24 cellular contexts compared by ENCODE assay signal in the genomic region with DNA sequence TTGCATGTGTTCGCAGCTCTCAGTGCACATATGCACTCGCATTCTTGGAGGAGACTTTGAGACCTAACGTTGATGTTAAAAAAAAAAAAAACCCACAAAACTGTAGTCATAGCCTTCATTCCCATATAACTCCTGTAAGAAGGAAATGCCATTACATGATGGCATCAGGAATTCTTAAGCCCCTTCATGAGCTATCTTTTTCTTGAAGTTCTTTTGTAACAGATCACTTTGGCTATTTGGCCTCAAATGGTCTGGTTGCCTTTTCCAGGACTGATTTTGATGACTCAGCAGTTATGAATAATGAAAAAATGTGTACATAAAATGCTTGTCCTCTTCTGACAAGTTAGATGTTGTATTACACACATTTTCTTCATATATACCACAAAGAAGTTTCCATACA.
DNase-seq lines count a peak whose midpoint lies in the region; ATAC-seq and TF ChIP-seq lines count a peak whose summit lies in the region.
"Had no signal": no experiment of that assay in that cellular context is flagged by ENCODE, and none has a peak within 500 bp of the region (broad histone marks: within the 10 kb centered on the region; RNA-seq: fewer than 3 reads in every experiment).

No MANE protein-coding gene starts in this region.

- no peak overlapping the region for H3K9ac ChIP-seq in IMR-90 (ENCODE audit: low read depth, low read length)
- H3K9ac ChIP-seq: BLaER1, SK-N-SH had no signal

- H2AK9ac ChIP-seq in IMR-90 (replicated peaks; ENCODE audit: low read depth, low read length, poor library complexity): no peak overlapping the region

- H3K9me3 Mint-ChIP-seq in nephron: peaks cover 7% of the 10 kb centered on the region
- H3K9me3 Mint-ChIP-seq: activated naive CD8-positive, alpha-beta T cell treated with anti-CD3 and anti-CD28 coated beads, Interleukin-2, amount 50 U/mL, for 24 hours; activated T-cell treated with anti-CD3 and anti-CD28 coated beads, Interleukin-2, amount 50 U/mL, for 24 hours had no signal

- H2BK20ac ChIP-seq in IMR-90 (ENCODE audit: low read depth, low read length): no peak overlapping the region

- no peaks in the 10 kb centered on the region for H3K4me1 ChIP-seq in IMR-90 (ENCODE audit: control insufficient read depth, insufficient read depth, low read length)

- H3K4me3 Mint-ChIP-seq in nephron: no peak overlapping the region
- H3K4me3 Mint-ChIP-seq: activated naive CD8-positive, alpha-beta T cell treated with anti-CD3 and anti-CD28 coated beads, Interleukin-2, amount 50 U/mL, for 24 hours; activated T-cell treated with anti-CD3 and anti-CD28 coated beads, Interleukin-2, amount 50 U/mL, for 24 hours; brain; immature natural killer cell; T-helper 17 cell had no signal

- H3K9me1 ChIP-seq in IMR-90 (ENCODE audit: insufficient read depth, low read length): no peaks in the 10 kb centered on the region

- no peaks in the 10 kb centered on the region for H3K79me1 ChIP-seq in IMR-90 (ENCODE audit: low read depth in 1 of 2, low read length in 2 of 2)

- no peak overlapping the region for H3K23ac ChIP-seq in IMR-90 (ENCODE audit: low read depth, low read length)

- H2AFZ ChIP-seq in IMR-90 (replicated peaks; ENCODE audit: low read length, poor library complexity): no peak overlapping the region
- H2AFZ ChIP-seq: PC-9 had no signal

- H3K14ac ChIP-seq in IMR-90 (replicated peaks; ENCODE audit: low read depth, low read length): no peak overlapping the region

- no peak overlapping the region for H3K4me2 ChIP-seq in IMR-90 (ENCODE audit: low read depth, low read length)
- H3K4me2 ChIP-seq: BLaER1, PC-9, SK-N-SH had no signal

- H4K20me1 ChIP-seq in IMR-90 (ENCODE audit: insufficient read depth, low read length): no peaks in the 10 kb centered on the region
- H4K20me1 ChIP-seq: BLaER1 had no signal

- H3K27ac ChIP-seq in IMR-90 (ENCODE audit: insufficient read depth, low read length): no peak overlapping the region
- H3K27ac ChIP-seq: BLaER1, ovary, PC-9, skin epidermis had no signal

- H3K36me3 Mint-ChIP-seq in nephron (ENCODE audit: low read depth): no peaks in the 10 kb centered on the region
- H3K36me3 Mint-ChIP-seq: brain, immature natural killer cell had no signal

- H4K5ac ChIP-seq in IMR-90 (ENCODE audit: low read depth, low read length): no peak overlapping the region

- H2BK5ac ChIP-seq in IMR-90 (ENCODE audit: low read depth, low read length, poor library complexity, severe bottlenecking): no peak overlapping the region

- POLR2A ChIA-PET in IMR-90 (lab: Charles Lee; ENCODE audit: unreplicated experiment): no interaction called here

- no peak for ATAC-seq in IMR-90 (ENCODE audit: low read depth)
- no peak for ATAC-seq in SK-N-SH treated with all-trans-retinoic acid at 6 μM for 48 hours
- no peak for ATAC-seq in GM19324 (IDR thresholded peaks at IDR 0.05; ENCODE audit: low FRiP score, unreplicated experiment)
- ATAC-seq: activated naive CD8-positive, alpha-beta T cell treated with anti-CD3 and anti-CD28 coated beads, Interleukin-2, amount 50 U/mL, for 24 hours; stimulated activated naive CD8-positive, alpha-beta T cell treated with anti-CD3 and anti-CD28 coated beads, Interleukin-15, Interleukin-2, amounts not matched to agents 100 U/mL and 50 U/mL, for 24 hours; T-helper 17 cell had no signal

- TF ChIP-seq CTCF in AG10803 (conservative IDR thresholded peaks at IDR 0.05; ENCODE audit: low read length): no peak
- TF ChIP-seq CTCF in IMR-90 (conservative IDR thresholded peaks at IDR 0.05; ENCODE audit: low read depth, low read length): no peak
- TF ChIP-seq CTCF in choroid plexus epithelial cell (conservative IDR thresholded peaks at IDR 0.05; ENCODE audit: low read depth, low read length): no peak
- TF ChIP-seq CTCF in nephron (IDR thresholded peaks at IDR 0.05; ENCODE audit: unreplicated experiment in 3 of 3): no peak

- no peak for TF ChIP-seq POLR2A in IMR-90 (IDR thresholded peaks at IDR 0.05; ENCODE audit: low read depth, low read length)

- WGBS in IMR-90 (ENCODE audit: extremely low coverage in 2 of 2, insufficient read length in 1 of 2), 2 experiments: no CpG with 5 or more reads among the region's 3 CpGs

- no peak overlapping the region for H2AK5ac ChIP-seq in IMR-90 (ENCODE audit: low read depth, low read length)

- dilution Hi-C loops in IMR-90 (cut with HindIII; ENCODE audit: low sequenced_read_pairs, unreplicated experiment): no loop called here

- H3K4me3 ChIP-seq in AG10803 (ENCODE audit: low read length): no peak overlapping the region
- H3K4me3 ChIP-seq in IMR-90 (ENCODE audit: insufficient read depth, low read depth, low read length): no peak overlapping the region
- H3K4me3 ChIP-seq in choroid plexus epithelial cell (ENCODE audit: low read depth, low read length): no peak overlapping the region
- H3K4me3 ChIP-seq: BLaER1, HAP-1, ovary, PC-9, skin epidermis had no signal

- no peaks in the 10 kb centered on the region for H3K9me3 ChIP-seq in IMR-90 (ENCODE audit: control insufficient read depth, insufficient read depth, low read length)
- H3K9me3 ChIP-seq: HAP-1, ovary, SK-N-SH had no signal

- H3K36me3 ChIP-seq in IMR-90 (ENCODE audit: control insufficient read depth, insufficient read depth, low read length): no peaks in the 10 kb centered on the region
- H3K36me3 ChIP-seq: BLaER1, HAP-1, ovary had no signal

- H3K56ac ChIP-seq in IMR-90 (ENCODE audit: extremely low read depth, insufficient read depth, low read length): no peak overlapping the region

- no peak for TF ChIP-seq RAD21 in IMR-90 (IDR thresholded peaks at IDR 0.05; ENCODE audit: low read length)

- no peak overlapping the region for H2BK120ac ChIP-seq in IMR-90 (ENCODE audit: low read depth, low read length)

- H3K18ac ChIP-seq in IMR-90 (ENCODE audit: low read depth, low read length): no peak overlapping the region

- peak; percentile 25 for DNase-seq in AG10803 (ENCODE audit: low read depth)
- no peak for DNase-seq in IMR-90
- peak; percentile 20 for DNase-seq in choroid plexus epithelial cell (ENCODE audit: low read depth)
- no peak for DNase-seq in cerebellar cortex (ENCODE audit: low spot score)
- DNase-seq: activated gamma-delta T cell treated with Interleukin-2 at 50 U/mL for 16 hours; activated naive CD8-positive, alpha-beta T cell treated with anti-CD3 and anti-CD28 coated beads, Interleukin-2, amount 50 U/mL, for 24 hours; activated T-cell treated with anti-CD3 and anti-CD28 coated beads, Interleukin-2, amount 50 U/mL, for 24 hours; immature natural killer cell; KBM-7; NCI-H1105; NCI-H1930; NCI-H526; ovary; PC-9; SK-N-SH; stimulated activated naive CD8-positive, alpha-beta T cell treated with anti-CD3 and anti-CD28 coated beads, Interleukin-15, Interleukin-2, amounts not matched to agents 100 U/mL and 50 U/mL, for 24 hours; T-helper 17 cell had no signal

- H4K8ac ChIP-seq in IMR-90 (ENCODE audit: low read depth in 2 of 2, low read length in 2 of 2): no peak overlapping the region

- peaks cover 3% of the 10 kb centered on the region for H3K4me1 Mint-ChIP-seq in nephron
- H3K4me1 Mint-ChIP-seq: activated naive CD8-positive, alpha-beta T cell treated with anti-CD3 and anti-CD28 coated beads, Interleukin-2, amount 50 U/mL, for 24 hours; brain; immature natural killer cell had no signal

- no peak overlapping the region for H3K4ac ChIP-seq in IMR-90 (ENCODE audit: low read depth, low read length)

- CTCF ChIA-PET in IMR-90 (lab: Yijun Ruan, JAX): no interaction called here

- H2BK15ac ChIP-seq in IMR-90 (ENCODE audit: low read depth, low read length): no peak overlapping the region

- intact Hi-C loops in IMR-90 (cut with micrococcal nuclease): no loop called here

- in situ Hi-C loops in IMR-90 (cut with MboI; ENCODE audit: low sequenced_read_pairs): loop anchor here (10.0 kb wide), 1 partner anchor 56 kb away; no protein-coding TSS in a partner anchor

- H3K27ac Mint-ChIP-seq in nephron: peak overlapping the region in 2 of 3 experiments; percentile 44 to 68
- H3K27ac Mint-ChIP-seq: activated naive CD8-positive, alpha-beta T cell treated with anti-CD3 and anti-CD28 coated beads, Interleukin-2, amount 50 U/mL, for 24 hours; activated T-cell treated with anti-CD3 and anti-CD28 coated beads, Interleukin-2, amount 50 U/mL, for 24 hours; brain; immature natural killer cell; T-helper 17 cell had no signal

- BruUV-seq in IMR-90 (replicated peaks; lab: Mats Ljungman, UMichigan): no TSS peak

- peaks cover 17% of the 10 kb centered on the region for H3K27me3 Mint-ChIP-seq in nephron (ENCODE audit: low read depth)
- H3K27me3 Mint-ChIP-seq: activated naive CD8-positive, alpha-beta T cell treated with anti-CD3 and anti-CD28 coated beads, Interleukin-2, amount 50 U/mL, for 24 hours had no signal

- no peak overlapping the region for H4K91ac ChIP-seq in IMR-90 (ENCODE audit: insufficient read depth, low read depth, low read length)

- no peaks in the 10 kb centered on the region for H3K27me3 ChIP-seq in IMR-90 (ENCODE audit: control insufficient read depth, insufficient read depth, low read length)
- H3K27me3 ChIP-seq: BLaER1, ovary had no signal

TF ChIP-seq in IMR-90, 13 proteins besides CTCF, POLR2A, EP300 and RAD21 (continues in another document):
- TF ChIP-seq BHLHE40 (IDR thresholded peaks at IDR 0.05; ENCODE audit: low read depth, low read length) (no peak), FOS (IDR thresholded peaks at IDR 0.05; ENCODE audit: low read depth, low read length) (no peak), MAFK (IDR thresholded peaks at IDR 0.05; ENCODE audit: low read depth, low read length) (peak; percentile 100), CEBPB (IDR thresholded peaks at IDR 0.05; ENCODE audit: low read depth, low read length) (no peak), MXI1 (IDR thresholded peaks at IDR 0.05; ENCODE audit: borderline replicate concordance, low read depth, low read length) (no peak)

TF ChIP-seq in SK-N-SH treated with all-trans-retinoic acid at 6 μM for 48 hours, 23 proteins besides CTCF, POLR2A, EP300 and RAD21 (continues in another document):
- TF ChIP-seq BACH2 (CRISPR knock-in tag; IDR thresholded peaks at IDR 0.05; ENCODE audit: borderline replicate concordance) (no peak), ZNF565 (CRISPR knock-in tag; conservative IDR thresholded peaks at IDR 0.05; ENCODE audit: low read depth) (no peak), ZNF70 (CRISPR knock-in tag; IDR thresholded peaks at IDR 0.05) (no peak), RARB (CRISPR knock-in tag; IDR thresholded peaks at IDR 0.05) (no peak), SNAI2 (CRISPR knock-in tag; IDR thresholded peaks at IDR 0.05) (no peak), ZFP3 (CRISPR knock-in tag; IDR thresholded peaks at IDR 0.05) (no peak)
- TF ChIP-seq, protein P1, sequence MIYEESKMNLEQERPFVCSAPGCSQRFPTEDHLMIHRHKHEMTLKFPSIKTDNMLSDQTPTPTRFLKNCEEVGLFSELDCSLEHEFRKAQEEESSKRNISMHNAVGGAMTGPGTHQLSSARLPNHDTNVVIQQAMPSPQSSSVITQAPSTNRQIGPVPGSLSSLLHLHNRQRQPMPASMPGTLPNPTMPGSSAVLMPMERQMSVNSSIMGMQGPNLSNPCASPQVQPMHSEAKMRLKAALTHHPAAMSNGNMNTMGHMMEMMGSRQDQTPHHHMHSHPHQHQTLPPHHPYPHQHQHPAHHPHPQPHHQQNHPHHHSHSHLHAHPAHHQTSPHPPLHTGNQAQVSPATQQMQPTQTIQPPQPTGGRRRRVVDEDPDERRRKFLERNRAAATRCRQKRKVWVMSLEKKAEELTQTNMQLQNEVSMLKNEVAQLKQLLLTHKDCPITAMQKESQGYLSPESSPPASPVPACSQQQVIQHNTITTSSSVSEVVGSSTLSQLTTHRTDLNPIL (CRISPR knock-in tag; IDR thresholded peaks at IDR 0.05; ENCODE audit: low read depth): no peak

Comparison
In these comparisons a context has a peak if more than half of its experiments do, and no peak if none do; other contexts are left out.
1. DNase-seq: peak in AG10803 (single experiment) and choroid plexus epithelial cell (single experiment); none in IMR-90 (single experiment) and cerebellar cortex (single experiment).